Comparison of ENCODE assay signal across 18 cellular contexts in the genomic region with DNA sequence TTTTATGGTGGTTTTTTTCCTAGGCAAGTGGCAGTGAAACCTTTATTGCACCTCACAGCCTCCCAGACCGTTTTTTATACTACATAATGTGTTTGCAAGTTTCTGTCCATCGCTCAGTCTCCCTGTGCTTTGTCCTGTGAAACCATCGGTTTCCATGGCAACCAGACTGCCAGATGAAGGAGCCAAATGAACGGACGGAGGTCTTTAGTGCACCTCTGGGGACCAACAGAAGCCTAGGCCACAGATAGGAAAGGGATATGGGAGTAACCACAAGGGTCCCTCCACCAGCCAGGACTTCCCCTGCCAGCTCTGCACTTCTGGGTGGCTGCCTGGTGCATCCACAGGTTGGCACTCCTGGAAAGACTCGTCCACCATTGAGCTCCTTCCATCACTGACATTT.
"Had no signal": no experiment of that assay in that cellular context is flagged by ENCODE, and none has a peak within 500 bp of the region (broad histone marks: within the 10 kb centered on the region; RNA-seq: fewer than 3 reads in every experiment).

No MANE protein-coding gene starts in this region.

- H3K4me1 Mint-ChIP-seq: activated naive CD8-positive, alpha-beta T cell treated with anti-CD3 and anti-CD28 coated beads, Interleukin-2, amount 50 U/mL, for 24 hours; naive thymus-derived CD8-positive, alpha-beta T cell; T-cell had no signal

- H3K27ac Mint-ChIP-seq: activated CD4-positive, alpha-beta memory T cell treated with anti-CD3 and anti-CD28 coated beads for 36 hours; activated naive CD8-positive, alpha-beta T cell treated with anti-CD3 and anti-CD28 coated beads, Interleukin-2, amount 50 U/mL, for 24 hours; effector memory CD8-positive, alpha-beta T cell; naive thymus-derived CD8-positive, alpha-beta T cell; stimulated activated naive CD8-positive, alpha-beta T cell treated with anti-CD3 and anti-CD28 coated beads, Interleukin-15, Interleukin-2, amounts not matched to agents 100 ng/mL and 50 ng/mL, for 24 hours; T-cell had no signal

- H3K27ac ChIP-seq: ascending aorta, ovary, thoracic aorta had no signal

- H3K36me3 Mint-ChIP-seq: activated CD4-positive, alpha-beta memory T cell treated with anti-CD3 and anti-CD28 coated beads for 36 hours; T-cell had no signal

- H3K4me3 ChIP-seq: ascending aorta, mucosa of descending colon, ovary, thoracic aorta had no signal

- DNase-seq: activated CD4-positive, alpha-beta memory T cell treated with anti-CD3 and anti-CD28 coated beads for 36 hours; activated CD4-positive, alpha-beta T cell treated with anti-CD3 and anti-CD28 coated beads for 1 hour; activated CD8-positive, alpha-beta memory T cell treated with anti-CD3 and anti-CD28 coated beads, Interleukin-2, amount 50 U/mL, for 4 hours; activated naive CD4-positive, alpha-beta T cell treated with Interleukin-2 at 50 U/mL for 16 hours; activated naive CD8-positive, alpha-beta T cell treated with anti-CD3 and anti-CD28 coated beads, Interleukin-2, amount 50 U/mL, for 24 hours; effector memory CD8-positive, alpha-beta T cell; erythroblast; left colon; mucosa of descending colon; naive thymus-derived CD8-positive, alpha-beta T cell; ovary; stimulated activated CD4-positive, alpha-beta T cell treated with anti-CD3 and anti-CD28 coated beads, Interleukin-15, amount 100 ng/mL, for 24 hours; stimulated activated CD4-positive, alpha-beta T cell treated with anti-CD3 and anti-CD28 coated beads, Interleukin-4, amount 100 ng/mL, for 24 hours; T-cell; T1000 had no signal

- ATAC-seq: activated naive CD8-positive, alpha-beta T cell treated with anti-CD3 and anti-CD28 coated beads, Interleukin-2, amount 50 U/mL, for 24 hours; effector memory CD8-positive, alpha-beta T cell; left colon; mucosa of descending colon; naive thymus-derived CD8-positive, alpha-beta T cell; T-cell had no signal

- H3K9me3 Mint-ChIP-seq: effector memory CD8-positive, alpha-beta T cell had no signal

- H3K4me3 Mint-ChIP-seq: activated CD4-positive, alpha-beta memory T cell treated with anti-CD3 and anti-CD28 coated beads for 36 hours; activated naive CD8-positive, alpha-beta T cell treated with anti-CD3 and anti-CD28 coated beads, Interleukin-2, amount 50 U/mL, for 24 hours; effector memory CD8-positive, alpha-beta T cell; naive thymus-derived CD8-positive, alpha-beta T cell; stimulated activated naive CD8-positive, alpha-beta T cell treated with anti-CD3 and anti-CD28 coated beads, Interleukin-15, Interleukin-2, amounts not matched to agents 100 ng/mL and 50 ng/mL, for 24 hours; T-cell had no signal
